In the genomic region with DNA sequence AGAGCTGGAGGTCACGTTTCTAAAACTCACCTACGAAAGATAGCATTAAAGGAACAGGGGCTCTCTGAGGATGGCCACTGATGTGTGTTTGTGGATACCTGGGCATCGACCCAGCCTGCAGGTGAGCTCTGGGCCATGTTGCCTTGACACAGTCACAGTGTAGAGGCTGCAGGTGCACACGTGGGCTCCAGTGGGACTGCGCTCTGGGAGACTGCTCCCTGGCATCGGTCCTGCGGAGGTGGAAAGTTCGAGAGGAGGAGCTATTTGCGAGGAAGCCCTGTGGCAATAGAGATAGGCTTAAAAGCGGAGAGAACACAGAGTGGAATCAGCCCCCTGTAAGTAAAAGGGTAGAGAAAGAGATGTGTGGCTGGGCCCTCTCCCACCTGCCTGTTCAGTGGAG, we compare ENCODE assay signal across 1 cellular context.
TF ChIP-seq lines count a peak whose summit lies in the region.

No MANE protein-coding gene starts in this region.

TF ChIP-seq in endothelial cell of umbilical vein, 7 proteins besides CTCF, POLR2A, EP300 and RAD21:
- TF ChIP-seq MYC (IDR thresholded peaks at IDR 0.05; ENCODE audit: low read depth, low read length): no peak
- TF ChIP-seq EZH2 (IDR thresholded peaks at IDR 0.05; ENCODE audit: borderline replicate concordance, low read depth, low read length, severe bottlenecking): no peak
- TF ChIP-seq POLR2AphosphoS5 (IDR thresholded peaks at IDR 0.05; ENCODE audit: insufficient read depth, low read depth, low read length): no peak
- no peak for TF ChIP-seq GATA2 (IDR thresholded peaks at IDR 0.05; ENCODE audit: insufficient read depth, insufficient read length, low read depth, low read length)
- no peak for TF ChIP-seq JUN (IDR thresholded peaks at IDR 0.05; ENCODE audit: borderline replicate concordance, insufficient read depth, insufficient read length, low read depth)
- TF ChIP-seq, protein P1, sequence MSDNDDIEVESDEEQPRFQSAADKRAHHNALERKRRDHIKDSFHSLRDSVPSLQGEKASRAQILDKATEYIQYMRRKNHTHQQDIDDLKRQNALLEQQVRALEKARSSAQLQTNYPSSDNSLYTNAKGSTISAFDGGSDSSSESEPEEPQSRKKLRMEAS (IDR thresholded peaks at IDR 0.05; ENCODE audit: insufficient read depth, insufficient read length): no peak
- no peak for TF ChIP-seq FOS (IDR thresholded peaks at IDR 0.05; ENCODE audit: borderline replicate concordance, insufficient read depth, low read length)
TF ChIP-seq in endothelial cell of umbilical vein: peak in this region for 0.
